ENCODE assay signal across 17 cellular contexts in the genomic region with DNA sequence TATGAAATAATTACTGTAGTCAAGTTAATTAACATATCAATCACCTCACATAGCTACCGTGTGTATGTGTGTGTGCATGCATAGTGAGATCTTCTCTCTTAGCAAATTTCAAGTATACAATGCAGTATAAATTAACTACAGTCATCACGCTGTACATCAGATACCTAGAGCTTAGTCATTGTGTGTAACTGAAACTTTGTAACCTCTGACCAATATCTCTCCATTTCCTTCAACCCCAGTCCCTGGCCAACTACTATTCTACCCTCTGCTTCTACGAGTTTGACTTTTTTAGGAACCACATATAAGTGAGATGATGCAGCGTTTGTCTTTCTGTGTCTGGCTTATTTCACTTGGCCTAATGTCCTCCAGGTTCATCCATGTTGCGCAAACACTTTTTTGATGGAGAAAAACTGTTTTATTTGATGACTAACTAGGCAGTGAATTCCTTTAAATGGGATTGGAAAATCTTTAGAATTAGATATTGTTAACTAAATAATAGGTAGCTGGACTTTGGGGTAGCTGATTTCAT.
DNase-seq lines count a peak whose midpoint lies in the region; ATAC-seq and TF ChIP-seq lines count a peak whose summit lies in the region.
"Had no signal": no experiment of that assay in that cellular context is flagged by ENCODE, and none has a peak within 500 bp of the region (broad histone marks: within the 10 kb centered on the region; RNA-seq: fewer than 3 reads in every experiment).

No MANE protein-coding gene starts in this region.

- H3K27ac ChIP-seq in GM23248 (no peak overlapping the region), RWPE2 (ENCODE audit: poor library complexity, severe bottlenecking) (no peak overlapping the region)

- in situ Hi-C loops in GM23248 (cut with MboI), result loop anchor here (25.0 kb wide), 1 partner anchor 1516 kb away; no protein-coding TSS in a partner anchor

- peak; percentile 73 for ATAC-seq in RWPE2 (ENCODE audit: low read depth)
- ATAC-seq: HCT116 had no signal

- DNase-seq in GM23248 (peak; percentile 4), HS-5 (ENCODE audit: low read depth) (peak; percentile 18), RWPE2 (ENCODE audit: low spot score) (no peak), fibroblast of villous mesenchyme (ENCODE audit: low read depth) (peak; percentile 6), NCI-H524 (lab: John Stamatoyannopoulos, UW) (no peak), dermis blood vessel endothelial cell (no peak)
- DNase-seq: ACHN; BE2C; C1 segment of cervical spinal cord; CD4-positive, alpha-beta T cell; DMS153; DMS79; GDM1; GOT3; H7; HFFc6 had no signal

- no peak overlapping the region for H3K9ac ChIP-seq in GM23248

- no peak overlapping the region for H3K4me2 ChIP-seq in GM23248 (ENCODE audit: unreplicated experiment)

- TF ChIP-seq CTCF in RWPE2 (IDR thresholded peaks at IDR 0.05; ENCODE audit: poor library complexity, severe bottlenecking), result no peak
- TF ChIP-seq CTCF in fibroblast of villous mesenchyme (IDR thresholded peaks at IDR 0.05; ENCODE audit: insufficient read depth, low read depth, low read length), result no peak

- H3K27me3 ChIP-seq in GM23248 (replicated peaks; ENCODE audit: insufficient read depth), result no peaks in the 10 kb centered on the region
- no peaks in the 10 kb centered on the region for H3K27me3 ChIP-seq in RWPE2 (ENCODE audit: insufficient read depth, poor library complexity, severe bottlenecking)
- H3K27me3 ChIP-seq: BE2C had no signal

- H3K9me2 ChIP-seq in GM23248 (ENCODE audit: insufficient read depth), result no peaks in the 10 kb centered on the region

- H2AFZ ChIP-seq in GM23248, result no peak overlapping the region

- H3K36me3 ChIP-seq in GM23248 (ENCODE audit: low read depth), result no peaks in the 10 kb centered on the region
- H3K36me3 ChIP-seq in RWPE2 (ENCODE audit: low read depth), result no peaks in the 10 kb centered on the region
- H3K36me3 ChIP-seq: BE2C had no signal

- H3K9me3 ChIP-seq in GM23248 (ENCODE audit: low read depth) (no peaks in the 10 kb centered on the region), RWPE2 (ENCODE audit: severe bottlenecking) (no peaks in the 10 kb centered on the region)
- H3K9me3 ChIP-seq: BE2C had no signal

- no peaks in the 10 kb centered on the region for H3F3A ChIP-seq in GM23248 (ENCODE audit: insufficient read depth)

- no peaks in the 10 kb centered on the region for H3K79me2 ChIP-seq in GM23248 (ENCODE audit: insufficient read depth)

- H4K20me1 ChIP-seq in GM23248 (ENCODE audit: insufficient read depth), result no peaks in the 10 kb centered on the region

- 36 to 40% methylated on average over 5 of the region's 5 CpGs for WGBS in GM23248 (ENCODE audit: low coverage in 1 of 2, low lambda C conversion rate in 2 of 2, missing lambda C conversion rate in 2 of 2), 2 experiments

- no peaks in the 10 kb centered on the region for H3K4me1 ChIP-seq in GM23248 (ENCODE audit: insufficient read depth)
- H3K4me1 ChIP-seq in RWPE2 (ENCODE audit: insufficient read depth, poor library complexity, severe bottlenecking), result no peaks in the 10 kb centered on the region
- H3K4me1 ChIP-seq: BE2C had no signal

- H3K4me3 ChIP-seq in GM23248 (no peak overlapping the region), RWPE2 (ENCODE audit: severe bottlenecking) (no peak overlapping the region), fibroblast of villous mesenchyme (ENCODE audit: low read depth, low read length) (no peak overlapping the region)

Comparison
In these comparisons a context has a peak if more than half of its experiments do, and no peak if none do; other contexts are left out.
1. DNase-seq: peak in GM23248 (single experiment), HS-5 (single experiment) and fibroblast of villous mesenchyme (single experiment); none in RWPE2 (single experiment), NCI-H524 (0 of 2) and dermis blood vessel endothelial cell (single experiment).